9 cellular contexts compared by ENCODE assay signal in the genomic region with DNA sequence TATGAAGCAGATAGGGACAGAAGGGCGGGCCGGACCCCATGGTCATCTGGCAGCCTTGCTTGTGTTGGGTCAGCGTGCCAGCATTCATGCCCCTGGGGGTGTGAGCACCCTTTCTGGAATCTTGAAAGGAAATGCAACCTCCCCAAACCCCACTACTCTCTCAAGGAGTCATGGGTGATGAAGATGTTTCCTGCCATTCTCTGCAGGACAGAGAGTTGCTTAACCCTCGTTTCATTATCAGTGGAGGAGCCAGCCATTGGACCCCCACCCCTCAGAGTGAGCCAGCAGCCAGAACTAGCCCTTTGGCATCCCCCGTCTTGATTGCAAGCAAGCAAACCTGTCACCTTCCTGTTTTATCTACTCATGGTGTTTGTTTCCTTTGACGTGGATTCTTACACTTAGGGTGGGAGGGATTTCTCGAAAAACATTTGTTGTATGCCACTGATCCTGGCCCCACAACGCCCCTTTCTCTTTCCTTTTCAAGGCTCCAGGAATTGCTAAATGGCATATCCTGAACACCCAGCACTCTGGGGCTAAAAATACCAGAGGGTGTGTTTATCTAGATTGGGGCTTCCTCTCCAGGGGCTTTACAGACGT.
DNase-seq lines count a peak whose midpoint lies in the region; ATAC-seq, FAIRE-seq and TF ChIP-seq lines count a peak whose summit lies in the region.
"Had no signal": no experiment of that assay in that cellular context is flagged by ENCODE, and none has a peak within 500 bp of the region (broad histone marks: within the 10 kb centered on the region; RNA-seq: fewer than 3 reads in every experiment).

No MANE protein-coding gene starts in this region.

- BruUV-seq in Caco-2 (replicated peaks; lab: Mats Ljungman, UMichigan): no TSS peak

- no peak for FAIRE-seq in GM12891 (lab: Jason Lieb, UNC)

- peak overlapping the region; percentile 30 for H3K27ac ChIP-seq in CD8-positive, alpha-beta memory T cell (ENCODE audit: low read depth, low read length)
- peak overlapping the region; percentile 82 for H3K27ac ChIP-seq in naive thymus-derived CD4-positive, alpha-beta T cell (ENCODE audit: low read depth, low read length)

- no peak for TF ChIP-seq CTCF in Caco-2 (IDR thresholded peaks at IDR 0.05; ENCODE audit: insufficient read depth in 1 of 2, low read depth in 1 of 2, low read length in 1 of 2, severe bottlenecking in 1 of 2, unreplicated experiment in 1 of 2)

- peak overlapping the region; percentile 8 to 75 (median 63) for H3K4me3 Mint-ChIP-seq in CD8-positive, alpha-beta memory T cell
- peak overlapping the region; percentile 57 to 86 (median 76) for H3K4me3 Mint-ChIP-seq in naive thymus-derived CD4-positive, alpha-beta T cell
- H3K4me3 Mint-ChIP-seq in Caco-2 (ENCODE audit: unreplicated experiment): no peak overlapping the region

- ATAC-seq in naive thymus-derived CD4-positive, alpha-beta T cell: peak; percentile 47
- ATAC-seq in GM21515 (IDR thresholded peaks at IDR 0.05; ENCODE audit: unreplicated experiment) (no peak), GM21717 (IDR thresholded peaks at IDR 0.05; ENCODE audit: unreplicated experiment) (no peak)

- peak overlapping the region; percentile 90 to 98 (median 95) for H3K27ac Mint-ChIP-seq in CD8-positive, alpha-beta memory T cell
- H3K27ac Mint-ChIP-seq in naive thymus-derived CD4-positive, alpha-beta T cell: peak overlapping the region; percentile 93 to 99 (median 96)
- no peak overlapping the region for H3K27ac Mint-ChIP-seq in Caco-2 (ENCODE audit: unreplicated experiment)

- intact Hi-C loops in naive thymus-derived CD4-positive, alpha-beta T cell (cut with micrococcal nuclease): loop anchor here (1.0 kb wide), 1 partner anchor 12 kb away; no protein-coding TSS in a partner anchor
- intact Hi-C loops in Caco-2 (cut with micrococcal nuclease; ENCODE audit: unreplicated experiment): no loop called here

- peaks cover 76% of the 10 kb centered on the region for H3K4me1 ChIP-seq in CD8-positive, alpha-beta memory T cell (ENCODE audit: insufficient read depth, low read length)
- H3K4me1 ChIP-seq in naive thymus-derived CD4-positive, alpha-beta T cell (ENCODE audit: control insufficient read depth in 2 of 2, insufficient read depth in 2 of 2, low read length in 2 of 2): peaks cover 69 to 76% of the 10 kb centered on the region in 2 donors
- H3K4me1 ChIP-seq in Caco-2: no peaks in the 10 kb centered on the region

- TF ChIP-seq POLR2A in GM12891 (IDR thresholded peaks at IDR 0.05; ENCODE audit: low read depth, low read length): no peak

- H3K9me3 ChIP-seq in CD8-positive, alpha-beta memory T cell (ENCODE audit: low read length): no peaks in the 10 kb centered on the region
- no peaks in the 10 kb centered on the region for H3K9me3 ChIP-seq in naive thymus-derived CD4-positive, alpha-beta T cell (ENCODE audit: control insufficient read depth in 2 of 3, low read length in 3 of 3)
- H3K9me3 ChIP-seq in Caco-2: peaks cover 3% of the 10 kb centered on the region; the same call in 1 of the 2 replicates

- peaks cover 74 to 86% (median 85%) of the 10 kb centered on the region in 3 donors for H3K4me1 Mint-ChIP-seq in CD8-positive, alpha-beta memory T cell
- H3K4me1 Mint-ChIP-seq in naive thymus-derived CD4-positive, alpha-beta T cell: peaks cover 56 to 92% (median 80%) of the 10 kb centered on the region in 7 donors
- H3K4me1 Mint-ChIP-seq in Caco-2 (ENCODE audit: low read depth, unreplicated experiment): no peaks in the 10 kb centered on the region

- DNase-seq in CD8-positive, alpha-beta memory T cell: peak in 3 of 5 donors; percentile 58 to 76 (median 64)
- DNase-seq in T-helper 2 cell: peak in 3 of 5 experiments; percentile 28 to 67 (median 61)
- peak; percentile 9 for DNase-seq in effector CD8-positive, alpha-beta T cell (lab: John Stamatoyannopoulos, UW)
- peak in 7 of 9 donors; percentile 67 to 79 (median 72) for DNase-seq in naive thymus-derived CD4-positive, alpha-beta T cell
- DNase-seq in GM12891 (ENCODE audit: insufficient read length, low spot score): no peak
- no peak for DNase-seq in Caco-2
- DNase-seq: NCI-H1105 had no signal

- no peaks in the 10 kb centered on the region for H3K36me3 Mint-ChIP-seq in CD8-positive, alpha-beta memory T cell
- peaks cover 0 to 7% (median 0%) of the 10 kb centered on the region in 5 donors for H3K36me3 Mint-ChIP-seq in naive thymus-derived CD4-positive, alpha-beta T cell
- H3K36me3 Mint-ChIP-seq in Caco-2 (ENCODE audit: insufficient read depth, unreplicated experiment): no peaks in the 10 kb centered on the region

- peak overlapping the region; percentile 31 for H3K4me3 ChIP-seq in CD8-positive, alpha-beta memory T cell (ENCODE audit: low read length)
- H3K4me3 ChIP-seq in naive thymus-derived CD4-positive, alpha-beta T cell (ENCODE audit: low read length): peak overlapping the region; percentile 22
- no peak overlapping the region for H3K4me3 ChIP-seq in Caco-2 (ENCODE audit: low read depth, low read length)

- no peaks in the 10 kb centered on the region for H3K27me3 ChIP-seq in CD8-positive, alpha-beta memory T cell (ENCODE audit: insufficient read depth, low read length, poor library complexity, severe bottlenecking)
- H3K27me3 ChIP-seq in naive thymus-derived CD4-positive, alpha-beta T cell (ENCODE audit: control insufficient read depth in 2 of 2, insufficient read depth in 2 of 2, low read length in 2 of 2): no peaks in the 10 kb centered on the region
- H3K27me3 ChIP-seq in Caco-2 (replicated peaks; ENCODE audit: control insufficient read depth, insufficient read depth, low read length): no peaks in the 10 kb centered on the region

- no peaks in the 10 kb centered on the region for H3K9me3 Mint-ChIP-seq in CD8-positive, alpha-beta memory T cell
- peaks cover 0 to 2% (median 0%) of the 10 kb centered on the region in 11 donors for H3K9me3 Mint-ChIP-seq in naive thymus-derived CD4-positive, alpha-beta T cell
- H3K9me3 Mint-ChIP-seq in Caco-2 (ENCODE audit: unreplicated experiment): no peaks in the 10 kb centered on the region

- POLR2A ChIA-PET in CD8-positive, alpha-beta memory T cell (lab: Charles Lee): interaction anchor here (0.5 kb wide), 1 partner anchor 26 kb away, joined by 7 read pairs; no protein-coding TSS in a partner anchor
- POLR2A ChIA-PET in naive thymus-derived CD4-positive, alpha-beta T cell (lab: Charles Lee): interaction anchor here (0.7 to 15.1 kb wide), 8 partner anchors 7 to 296 kb away, joined by 3 to 325 read pairs (median 4); no protein-coding TSS in a partner anchor
- POLR2A ChIA-PET in Caco-2 (lab: Charles Lee): no interaction called here

- no peaks in the 10 kb centered on the region for H3K36me3 ChIP-seq in CD8-positive, alpha-beta memory T cell (ENCODE audit: insufficient read depth, low read length)
- H3K36me3 ChIP-seq in naive thymus-derived CD4-positive, alpha-beta T cell (ENCODE audit: control insufficient read depth in 2 of 3, insufficient read depth in 3 of 3, low read length in 3 of 3): no peaks in the 10 kb centered on the region
- H3K36me3 ChIP-seq in Caco-2 (ENCODE audit: control insufficient read depth, insufficient read depth, low read length): no peaks in the 10 kb centered on the region

- CTCF ChIA-PET in CD8-positive, alpha-beta memory T cell (lab: Charles Lee): interaction anchor here (2.1 kb wide), 1 partner anchor 38 kb away, joined by 9 read pairs; no protein-coding TSS in a partner anchor
- CTCF ChIA-PET in naive thymus-derived CD4-positive, alpha-beta T cell (lab: Charles Lee): interaction anchor here (1.3 kb wide), 1 partner anchor 301 kb away, joined by 3 read pairs; no protein-coding TSS in a partner anchor
- CTCF ChIA-PET in Caco-2 (lab: Charles Lee): no interaction called here

- H3K27me3 Mint-ChIP-seq in CD8-positive, alpha-beta memory T cell: no peaks in the 10 kb centered on the region
- no peaks in the 10 kb centered on the region for H3K27me3 Mint-ChIP-seq in naive thymus-derived CD4-positive, alpha-beta T cell
- H3K27me3 Mint-ChIP-seq in Caco-2 (ENCODE audit: insufficient read depth, unreplicated experiment): peaks cover 20% of the 10 kb centered on the region

TF ChIP-seq in GM12891, 5 proteins besides CTCF, POLR2A, EP300 and RAD21:
- TF ChIP-seq POU2F2 (IDR thresholded peaks at IDR 0.05; ENCODE audit: low read depth, low read length) (no peak), PAX5 (IDR thresholded peaks at IDR 0.05; ENCODE audit: insufficient read depth, low read length, severe bottlenecking) (no peak), POLR2AphosphoS5 (IDR thresholded peaks at IDR 0.05; ENCODE audit: low read depth, low read length) (no peak), SPI1 (IDR thresholded peaks at IDR 0.05; ENCODE audit: low read depth, low read length) (no peak), TAF1 (IDR thresholded peaks at IDR 0.05; ENCODE audit: low read depth, low read length) (no peak)
TF ChIP-seq in GM12891: peak in this region for 0.

Comparison
In these comparisons a context has a peak if more than half of its experiments do, and no peak if none do; other contexts are left out.
1. DNase-seq: peak in CD8-positive, alpha-beta memory T cell (3 of 5), T-helper 2 cell (3 of 5), effector CD8-positive, alpha-beta T cell (single experiment) and naive thymus-derived CD4-positive, alpha-beta T cell (7 of 9); none in GM12891 (single experiment) and Caco-2 (0 of 2).